ENCODE assay signal across 8 cellular contexts in the genomic region with DNA sequence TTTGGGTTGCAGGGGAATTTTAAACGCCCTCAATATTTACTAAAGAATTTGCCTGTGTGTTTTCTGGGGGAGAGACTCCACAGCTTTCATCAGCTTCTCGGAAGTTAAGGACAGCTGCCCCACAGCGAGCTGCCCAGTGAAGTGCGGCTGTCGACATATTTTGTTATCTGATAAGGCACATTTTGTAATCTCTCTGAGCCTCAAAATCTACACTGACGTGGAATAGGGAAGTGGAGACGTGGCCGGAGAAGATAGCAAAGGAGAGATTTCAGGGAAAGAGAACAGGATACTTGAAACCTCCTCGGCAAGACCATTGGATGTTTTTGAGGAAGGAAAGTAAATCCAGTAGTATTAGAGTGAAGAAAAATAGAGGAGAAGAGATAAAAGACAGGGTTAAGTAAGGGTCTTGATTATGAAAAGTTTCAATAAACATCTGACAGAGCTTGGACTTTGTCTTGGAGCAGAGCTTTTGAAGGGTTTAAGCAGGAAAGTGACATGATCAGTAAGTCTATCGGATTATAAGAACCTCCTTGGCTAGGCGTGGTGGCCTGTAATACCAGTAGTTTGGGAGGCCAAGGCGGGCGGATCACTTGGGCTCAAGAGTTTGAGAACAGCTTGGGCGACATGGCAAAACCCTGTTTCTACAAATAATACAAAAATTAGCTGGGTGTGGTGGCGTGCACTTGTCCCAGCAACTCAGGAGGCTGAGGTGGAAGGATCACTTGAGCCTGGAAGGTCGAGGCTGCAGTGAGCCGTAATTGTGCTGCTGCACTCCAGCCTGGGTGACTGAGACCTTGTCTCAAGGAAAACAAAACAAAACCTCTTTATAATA. TPM values are rescaled to one million over a fixed set of nuclear protein-coding genes. Genes with fewer than 3 reads are reported as not detected.
DNase-seq lines count a peak whose midpoint lies in the region; ATAC-seq, FAIRE-seq and TF ChIP-seq lines count a peak whose summit lies in the region.

No MANE protein-coding gene starts in this region.

- peaks cover 0 to 9% (median 0%) of the 10 kb centered on the region in 11 donors for H3K9me3 Mint-ChIP-seq in naive thymus-derived CD4-positive, alpha-beta T cell

- H3K27me3 ChIP-seq in endothelial cell of umbilical vein (ENCODE audit: control insufficient read depth in 2 of 2, insufficient read depth in 2 of 2, low read length in 2 of 2), result peaks cover 0 to 1% of the 10 kb centered on the region in 2 experiments
- H3K27me3 ChIP-seq in naive thymus-derived CD4-positive, alpha-beta T cell (ENCODE audit: control insufficient read depth in 2 of 2, insufficient read depth in 2 of 2, low read length in 2 of 2), result no peaks in the 10 kb centered on the region

- no peak for DNase-seq in Right ventricle myocardium inferior (ENCODE audit: missing footprints)
- no peak for DNase-seq in cardiac septum (ENCODE audit: low spot score)
- peak; percentile 90 for DNase-seq in SIG-M5 treated with dmso at 0.1 percent for 504 hours (lab: John Stamatoyannopoulos, UW; ENCODE audit: unreplicated experiment)
- DNase-seq in endothelial cell of umbilical vein (ENCODE audit: low read depth, low spot score), result no peak
- DNase-seq in naive thymus-derived CD4-positive, alpha-beta T cell, result no peak
- no peak for DNase-seq in RKO (ENCODE audit: low spot score)
- DNase-seq in stimulated activated CD4-positive, alpha-beta T cell treated with anti-CD3 and anti-CD28 coated beads, Interleukin-15, amount 100 ng/mL, for 24 hours, result no peak

- ATAC-seq in Right ventricle myocardium inferior (peak; percentile 35), HG03139 (IDR thresholded peaks at IDR 0.05; ENCODE audit: unreplicated experiment) (peak; percentile 6)
- ATAC-seq in naive thymus-derived CD4-positive, alpha-beta T cell, result no peak

- BruUV-seq in endothelial cell of umbilical vein (replicated peaks; lab: Mats Ljungman, UMichigan), result TSS peak; percentile 68

- H3K36me3 Mint-ChIP-seq in naive thymus-derived CD4-positive, alpha-beta T cell, result no peaks in the 10 kb centered on the region

- peak overlapping the region; percentile 72 for H3K9ac ChIP-seq in endothelial cell of umbilical vein (replicated peaks; ENCODE audit: extremely low read depth, insufficient read depth, low read length)

- peak overlapping the region; percentile 64 for H3K27ac ChIP-seq in endothelial cell of umbilical vein (ENCODE audit: insufficient read depth, low read depth, low read length)
- H3K27ac ChIP-seq in naive thymus-derived CD4-positive, alpha-beta T cell (ENCODE audit: low read depth, low read length), result peak overlapping the region; percentile 74

- CTCF ChIA-PET in endothelial cell of umbilical vein (lab: Charles Lee), result interaction anchor here (0.9 to 3.9 kb wide), 17 partner anchors 9 to 597 kb away, joined by 3 to 111 read pairs (median 8); partner anchors contain the start of gene TMEM263
- CTCF ChIA-PET in naive thymus-derived CD4-positive, alpha-beta T cell (lab: Charles Lee), result interaction anchor here (0.8 to 2.9 kb wide), 4 partner anchors 21 to 585 kb away, joined by 3 to 11 read pairs (median 4); no protein-coding TSS in a partner anchor

- peak overlapping the region; percentile 85 to 95 (median 91) for H3K27ac Mint-ChIP-seq in naive thymus-derived CD4-positive, alpha-beta T cell

- no peak for TF ChIP-seq CTCF in endothelial cell of umbilical vein (IDR thresholded peaks at IDR 0.05; ENCODE audit: extremely low read depth in 1 of 2, insufficient read depth in 1 of 2, low read depth in 1 of 2, low read length in 2 of 2)

- peaks cover 25% of the 10 kb centered on the region for H3K79me2 ChIP-seq in endothelial cell of umbilical vein (ENCODE audit: control insufficient read depth, insufficient read depth, low read length)

- dilution Hi-C loops in endothelial cell of umbilical vein (cut with MboI; ENCODE audit: extremely low pct_ligation_motif_present, low sequenced_read_pairs), result no loop called here

- TF ChIP-seq POLR2A in endothelial cell of umbilical vein (IDR thresholded peaks at IDR 0.05; ENCODE audit: low read depth, low read length), result no peak

- intact Hi-C loops in Right ventricle myocardium inferior (cut with DNase I) (loop anchor here (5.0 to 10.0 kb wide), 2 partner anchors 111 to 944 kb away; partner anchors contain the start of gene CKAP4), cardiac septum (cut with DNase I) (loop anchor here (5.0 kb wide), 1 partner anchor 414 kb away; the partner anchor contains the start of gene RIC8B), endothelial cell of umbilical vein (cut with micrococcal nuclease) (loop anchor here (1.0 to 5.0 kb wide), 3 partner anchors 11 to 734 kb away; partner anchors contain the start of genes CRY1 and RIC8B)
- intact Hi-C loops in naive thymus-derived CD4-positive, alpha-beta T cell (cut with micrococcal nuclease), result loop anchor here (1.0 to 5.0 kb wide), 6 partner anchors 110 to 1372 kb away; partner anchors contain the start of genes CKAP4 (in 2 of the 2), NOPCHAP1 (in 1 of the 2), PWP1 (in 1 of the 2) and TMEM263 (in 1 of the 2)

- H3K4me2 ChIP-seq in endothelial cell of umbilical vein (ENCODE audit: insufficient read depth, low read length), result peak overlapping the region; percentile 93

- peak overlapping the region; percentile 52 to 92 (median 87) for H3K4me3 ChIP-seq in endothelial cell of umbilical vein (replicated peaks in 1 of 3; ENCODE audit: insufficient read depth in 1 of 3, low read depth in 1 of 3, low read length in 3 of 3)
- peak overlapping the region; percentile 96 for H3K4me3 ChIP-seq in naive thymus-derived CD4-positive, alpha-beta T cell (ENCODE audit: low read length)

- POLR2A ChIA-PET in endothelial cell of umbilical vein (lab: Charles Lee), result interaction anchor here (1.5 to 1.8 kb wide), 2 partner anchors 483 to 597 kb away, joined by 3 to 6 read pairs; partner anchors contain the start of gene TMEM263
- POLR2A ChIA-PET in naive thymus-derived CD4-positive, alpha-beta T cell (lab: Charles Lee), result interaction anchor here (0.7 to 6.6 kb wide), 10 partner anchors 9 to 1190 kb away, joined by 3 to 73 read pairs (median 4); partner anchors contain the start of genes TCP11L2 and TMEM263

- H3K27me3 Mint-ChIP-seq in naive thymus-derived CD4-positive, alpha-beta T cell, result no peaks in the 10 kb centered on the region

- H2AFZ ChIP-seq in endothelial cell of umbilical vein (ENCODE audit: low read depth, low read length), result peak overlapping the region; percentile 52

- FAIRE-seq in endothelial cell of umbilical vein (lab: Jason Lieb, UNC), result no peak

- H3K4me1 Mint-ChIP-seq in naive thymus-derived CD4-positive, alpha-beta T cell, result peaks cover 11 to 22% (median 17%) of the 10 kb centered on the region in 7 donors

- H3K9me3 ChIP-seq in endothelial cell of umbilical vein (replicated peaks; ENCODE audit: control insufficient read depth, insufficient read depth, low read length), result no peaks in the 10 kb centered on the region
- no peaks in the 10 kb centered on the region for H3K9me3 ChIP-seq in naive thymus-derived CD4-positive, alpha-beta T cell (ENCODE audit: control insufficient read depth in 2 of 3, low read length in 3 of 3)

- no peaks in the 10 kb centered on the region for H3K36me3 ChIP-seq in endothelial cell of umbilical vein (ENCODE audit: control insufficient read depth in 2 of 2, extremely low read depth in 1 of 2, insufficient read depth in 2 of 2, low read length in 2 of 2)
- peaks cover 0 to 5% (median 0%) of the 10 kb centered on the region in 3 experiments for H3K36me3 ChIP-seq in naive thymus-derived CD4-positive, alpha-beta T cell (ENCODE audit: control insufficient read depth in 2 of 3, insufficient read depth in 3 of 3, low read length in 3 of 3)

- peak overlapping the region; percentile 81 to 97 (median 92) for H3K4me3 Mint-ChIP-seq in naive thymus-derived CD4-positive, alpha-beta T cell

- H3K9me1 ChIP-seq in endothelial cell of umbilical vein (replicated peaks; ENCODE audit: control insufficient read depth, extremely low read depth, insufficient read depth, low read length), result no peaks in the 10 kb centered on the region

- H4K20me1 ChIP-seq in endothelial cell of umbilical vein (replicated peaks; ENCODE audit: control insufficient read depth, extremely low read depth, insufficient read depth, low read length), result no peaks in the 10 kb centered on the region

- peaks cover 12% of the 10 kb centered on the region for H3K4me1 ChIP-seq in endothelial cell of umbilical vein (ENCODE audit: control insufficient read depth, extremely low read depth, insufficient read depth, low read length)
- H3K4me1 ChIP-seq in naive thymus-derived CD4-positive, alpha-beta T cell (ENCODE audit: control insufficient read depth in 2 of 2, insufficient read depth in 2 of 2, low read length in 2 of 2), result peaks cover 6 to 12% of the 10 kb centered on the region in 2 donors

TF ChIP-seq in endothelial cell of umbilical vein, 7 proteins besides CTCF, POLR2A, EP300 and RAD21:
- TF ChIP-seq MYC (IDR thresholded peaks at IDR 0.05; ENCODE audit: low read depth, low read length), result no peak
- TF ChIP-seq GATA2 (IDR thresholded peaks at IDR 0.05; ENCODE audit: insufficient read depth, insufficient read length, low read depth, low read length), result peak; percentile 75

RNA-seq across cellular contexts. Expression of gene POLR3B, which starts 1.1 kb away (rescaled TPM):
- 7.3 TPM for total RNA-seq in Right ventricle myocardium inferior
- total RNA-seq in cardiac septum, result 9.4 TPM
- 10.1 and 12.3 TPM in 2 replicates for total RNA-seq in endothelial cell of umbilical vein
- polyA plus RNA-seq in endothelial cell of umbilical vein, result 3.8 and 6.0 TPM in 2 replicates
- 5.3 and 5.9 TPM in 2 replicates for polyA plus RNA-seq in endothelial cell of umbilical vein (2011; cell fraction: cytosol; rRNA removed)
- polyA plus RNA-seq in endothelial cell of umbilical vein (2011; cell fraction: nucleus; rRNA removed), result 9.0 and 10.0 TPM in 2 replicates
- 7.3 and 9.3 TPM in 2 replicates for polyA plus RNA-seq in endothelial cell of umbilical vein (2012)
- polyA minus RNA-seq in endothelial cell of umbilical vein, result 13.1 and 13.2 TPM in 2 replicates
- 12.7 TPM for polyA minus RNA-seq in endothelial cell of umbilical vein (2011; cell fraction: cytosol; rRNA and poly(A)+ RNA removed)
- polyA minus RNA-seq in endothelial cell of umbilical vein (2011; cell fraction: nucleus; rRNA and poly(A)+ RNA removed), result 12.4 and 18.7 TPM in 2 replicates
- total RNA-seq in naive thymus-derived CD4-positive, alpha-beta T cell, result 1 to 10 TPM; 4.7 to 8.7 (median 6.8) TPM
- 1 to 10 TPM; 5.0 to 7.8 TPM for polyA plus RNA-seq in naive thymus-derived CD4-positive, alpha-beta T cell

RNA-seq across cellular contexts. Expression of gene TCP11L2, which starts 56.1 kb away (rescaled TPM):
- 93.7 TPM for total RNA-seq in Right ventricle myocardium inferior
- total RNA-seq in cardiac septum, result 61.2 TPM
- 15.3 and 18.7 TPM in 2 replicates for total RNA-seq in endothelial cell of umbilical vein
- polyA plus RNA-seq in endothelial cell of umbilical vein, result 5.3 and 6.0 TPM in 2 replicates
- 6.0 and 6.8 TPM in 2 replicates for polyA plus RNA-seq in endothelial cell of umbilical vein (2011; cell fraction: cytosol; rRNA removed)
- polyA plus RNA-seq in endothelial cell of umbilical vein (2011; cell fraction: nucleus; rRNA removed), result 18.7 and 19.0 TPM in 2 replicates
- 4.4 and 4.9 TPM in 2 replicates for polyA plus RNA-seq in endothelial cell of umbilical vein (2012)
- 34.8 and 38.1 TPM in 2 replicates for polyA minus RNA-seq in endothelial cell of umbilical vein
- 7.3 TPM for polyA minus RNA-seq in endothelial cell of umbilical vein (2011; cell fraction: cytosol; rRNA and poly(A)+ RNA removed)
- 50.3 and 59.5 TPM in 2 replicates for polyA minus RNA-seq in endothelial cell of umbilical vein (2011; cell fraction: nucleus; rRNA and poly(A)+ RNA removed)
- 100 to 1,000 TPM in 4 of 5 experiments, 10 to 100 TPM in 1; 26.9 to 258 (median 134) TPM for total RNA-seq in naive thymus-derived CD4-positive, alpha-beta T cell
- 10 to 100 TPM; 43.2 to 46.3 TPM for polyA plus RNA-seq in naive thymus-derived CD4-positive, alpha-beta T cell
